11 cellular contexts compared by ENCODE assay signal in genomic region chr16:13935408-13935807, GRCh38. TPM values are rescaled to one million over a fixed set of nuclear protein-coding genes. Genes with fewer than 3 reads are reported as not detected.
A peak's percentile ranks its signal among the peaks of the same experiment; 100 is the strongest.
DNase-seq lines count a peak whose midpoint lies in the region; ATAC-seq and TF ChIP-seq lines count a peak whose summit lies in the region.
"Had no signal": no experiment of that assay in that cellular context is flagged by ENCODE, and none has a peak within 500 bp of the region (broad histone marks: within the 10 kb centered on the region; RNA-seq: fewer than 3 reads in every experiment).

No MANE protein-coding gene starts in this region.

- no peak overlapping the region for H3K4me3 ChIP-seq in left ventricle myocardium inferior
- no peak overlapping the region for H3K4me3 ChIP-seq in OCI-LY1 (ENCODE audit: low read depth, low read length, poor library complexity, severe bottlenecking)
- H3K4me3 ChIP-seq in fibroblast of the aortic adventitia (ENCODE audit: low read depth, low read length): no peak overlapping the region
- H3K4me3 ChIP-seq in thyroid gland (replicated peaks in 1 of 3): no peak overlapping the region

- H3K4me2 ChIP-seq in OCI-LY1 (ENCODE audit: low read length): no peak overlapping the region

- no peaks in the 10 kb centered on the region for H3K9me3 ChIP-seq in left ventricle myocardium inferior (replicated peaks)
- H3K9me3 ChIP-seq in OCI-LY1 (ENCODE audit: low read length): no peaks in the 10 kb centered on the region
- H3K9me3 ChIP-seq in thyroid gland: no peaks in the 10 kb centered on the region

- no peak overlapping the region for H2AFZ ChIP-seq in OCI-LY1 (ENCODE audit: low read length)

- no peak overlapping the region for H3K9ac ChIP-seq in OCI-LY1 (ENCODE audit: low read length)

- 78 to 80% methylated on average over 12 of the region's 12 CpGs for WGBS in thyroid gland, 2 donors

- H3F3A ChIP-seq in OCI-LY1 (ENCODE audit: insufficient read depth, low read length): no peaks in the 10 kb centered on the region

- H3K9me2 ChIP-seq in OCI-LY1 (ENCODE audit: low read depth, low read length): no peaks in the 10 kb centered on the region

- DNase-seq in left ventricle myocardium inferior (no peak), Right ventricle myocardium superior (no peak), fibroblast of the aortic adventitia (ENCODE audit: low read depth) (no peak), thyroid gland (no peak), KG1 (lab: John Stamatoyannopoulos, UW) (no peak), NCI-H1436 treated with DMSO at 0.1 percent for 48 hours (lab: John Stamatoyannopoulos, UW) (no peak)
- DNase-seq: activated CD8-positive, alpha-beta memory T cell treated with anti-CD3 and anti-CD28 coated beads, Interleukin-2, amount 50 U/mL, for 4 hours; effector memory CD4-positive, alpha-beta T cell; EL had no signal

- TF ChIP-seq POLR2A in thyroid gland (IDR thresholded peaks at IDR 0.05): no peak

- no peaks in the 10 kb centered on the region for H4K20me1 ChIP-seq in OCI-LY1 (ENCODE audit: insufficient read depth, low read length)

- ATAC-seq in Right ventricle myocardium superior (ENCODE audit: poor library complexity) (no peak), GM19324 (IDR thresholded peaks at IDR 0.05; ENCODE audit: low FRiP score, unreplicated experiment) (no peak)

- TF ChIP-seq CTCF in left ventricle myocardium inferior (IDR thresholded peaks at IDR 0.05; ENCODE audit: borderline replicate concordance): peak; percentile 50
- peak; percentile 41; the same call in 1 of the 2 replicates for TF ChIP-seq CTCF in OCI-LY1 (IDR thresholded peaks at IDR 0.05; ENCODE audit: low read length)
- TF ChIP-seq CTCF in fibroblast of the aortic adventitia (IDR thresholded peaks at IDR 0.05; ENCODE audit: insufficient read depth, low read length): peak; percentile 62
- TF ChIP-seq CTCF in thyroid gland (IDR thresholded peaks at IDR 0.05): peak in 5 of 6 experiments; percentile 12 to 51 (median 21)

- no peaks in the 10 kb centered on the region for H3K27me3 ChIP-seq in left ventricle myocardium inferior (ENCODE audit: low read depth)
- H3K27me3 ChIP-seq in OCI-LY1 (ENCODE audit: insufficient read depth, low read length): no peaks in the 10 kb centered on the region
- H3K27me3 ChIP-seq in thyroid gland: no peaks in the 10 kb centered on the region

- no peaks in the 10 kb centered on the region for H3K79me2 ChIP-seq in OCI-LY1 (ENCODE audit: insufficient read depth, low read length)

- intact Hi-C loops in left ventricle myocardium inferior (cut with micrococcal nuclease) (loop anchor here (10.0 kb wide), 1 partner anchor 249 kb away; no protein-coding TSS in a partner anchor), Right ventricle myocardium superior (cut with DNase I) (no loop called here), thyroid gland (cut with DNase I) (no loop called here)

- H3K27ac ChIP-seq in left ventricle myocardium inferior (replicated peaks) (no peak overlapping the region), OCI-LY1 (ENCODE audit: low read depth, low read length, poor library complexity, severe bottlenecking) (no peak overlapping the region), thyroid gland (no peak overlapping the region)

- H3K4me1 ChIP-seq in left ventricle myocardium inferior: peaks cover 20% of the 10 kb centered on the region
- H3K4me1 ChIP-seq in OCI-LY1 (ENCODE audit: insufficient read depth, low read length, severe bottlenecking): no peaks in the 10 kb centered on the region
- H3K4me1 ChIP-seq in thyroid gland: peaks cover 0 to 5% of the 10 kb centered on the region in 2 donors

- H3K36me3 ChIP-seq in left ventricle myocardium inferior (peaks cover 56% of the 10 kb centered on the region), OCI-LY1 (ENCODE audit: insufficient read depth, low read length) (peaks cover 70% of the 10 kb centered on the region), thyroid gland (peaks cover 10 to 18% of the 10 kb centered on the region in 2 donors)

RNA-seq across cellular contexts. Expression of gene ERCC4, which starts 15.5 kb away (rescaled TPM):
- total RNA-seq in left ventricle myocardium inferior (8.2 TPM), Right ventricle myocardium superior (6.0 TPM), fibroblast of the aortic adventitia (ENCODE audit: low replicate concordance) (16.4 and 43.0 TPM in 2 replicates), thyroid gland (10 to 100 TPM in 3 of 4 donors, 1 to 10 TPM in 1; 7.5 to 13.2 (median 11.9) TPM)
